8 cellular contexts compared by ENCODE assay signal in genomic region chr3:50525987-50526386, GRCh38. TPM values are rescaled to one million over a fixed set of nuclear protein-coding genes. Genes with fewer than 3 reads are reported as not detected.
DNase-seq lines count a peak whose midpoint lies in the region; ATAC-seq and TF ChIP-seq lines count a peak whose summit lies in the region.

No MANE protein-coding gene starts in this region.

- no peak overlapping the region for H3K4me3 ChIP-seq in brain microvascular endothelial cell (ENCODE audit: low read depth, low read length)

- H3K27me3 ChIP-seq in brain microvascular endothelial cell (replicated peaks), result peaks cover 13% of the 10 kb centered on the region

- TF ChIP-seq CTCF in brain microvascular endothelial cell (IDR thresholded peaks at IDR 0.05; ENCODE audit: low read depth, low read length, missing control alignments), result no peak

- DNase-seq in NCI-H1417 (lab: John Stamatoyannopoulos, UW) (peak in 2 of 3 experiments; percentile 62 to 79), NCI-H1417 treated with DMSO at 0.1 percent for 48 hours (lab: John Stamatoyannopoulos, UW) (no peak), T-helper 2 cell (peak in 3 of 5 experiments; percentile 9 to 55 (median 24)), brain microvascular endothelial cell (peak; percentile 32), myocyte (ENCODE audit: low read depth) (peak; percentile 67), NCI-H524 treated with DMSO at 0.1 percent for 48 hours (lab: John Stamatoyannopoulos, UW) (no peak)

- in situ Hi-C loops in brain microvascular endothelial cell (cut with HindIII; ENCODE audit: low pct_ligation_motif_present, low sequenced_read_pairs), result no loop called here

- no peak for ATAC-seq in HG03175 (IDR thresholded peaks at IDR 0.05; ENCODE audit: unreplicated experiment)
- no peak for ATAC-seq in HG03280 (IDR thresholded peaks at IDR 0.05; ENCODE audit: unreplicated experiment)

- no peak overlapping the region for H3K27ac ChIP-seq in brain microvascular endothelial cell

- no peaks in the 10 kb centered on the region for H3K36me3 ChIP-seq in brain microvascular endothelial cell (replicated peaks)

RNA-seq across cellular contexts. Expression of gene CACNA2D2, which starts 22.6 kb away (rescaled TPM):
- not detected in 2 replicates for total RNA-seq in myocyte
- 0.37 TPM for polyA plus RNA-seq in myocyte (2012)

RNA-seq across cellular contexts. Expression of gene C3orf18, which starts 41.6 kb away (rescaled TPM):
- total RNA-seq in myocyte, result 14.0 and 18.6 TPM in 2 replicates
- polyA plus RNA-seq in myocyte (2012), result 19.0 TPM

RNA-seq across cellular contexts. Expression of gene HEMK1, which starts 43.3 kb away (rescaled TPM):
- 6.2 and 9.7 TPM in 2 replicates for total RNA-seq in myocyte
- 14.3 TPM for polyA plus RNA-seq in myocyte (2012)

Comparison
In these comparisons a context has a peak if more than half of its experiments do, and no peak if none do; other contexts are left out.
1. DNase-seq: peak in NCI-H1417 (2 of 3), T-helper 2 cell (3 of 5), brain microvascular endothelial cell (single experiment) and myocyte (single experiment); none in NCI-H1417 treated with DMSO at 0.1 percent for 48 hours (single experiment) and NCI-H524 treated with DMSO at 0.1 percent for 48 hours (single experiment).